ENCODE assay signal across 7 cellular contexts in genomic region chr1:211935448-211935970, GRCh38.
DNase-seq lines count a peak whose midpoint lies in the region; ATAC-seq and FAIRE-seq lines count a peak whose summit lies in the region.

No MANE protein-coding gene starts in this region.

- H3K4me1 Mint-ChIP-seq in activated CD4-positive, alpha-beta T cell treated with anti-CD3 and anti-CD28 coated beads, Interleukin-2, amount 10 ng/mL, durations not matched to agents 7 days and 5 days, result peaks cover 46% of the 10 kb centered on the region

- no peaks in the 10 kb centered on the region for H3K27me3 Mint-ChIP-seq in activated CD4-positive, alpha-beta T cell treated with anti-CD3 and anti-CD28 coated beads, Interleukin-2, amount 10 ng/mL, durations not matched to agents 7 days and 5 days

- CTCF ChIA-PET in activated CD4-positive, alpha-beta T cell treated with anti-CD3 and anti-CD28 coated beads, Interleukin-2, amount 10 ng/mL, durations not matched to agents 7 days and 5 days (lab: Charles Lee), result no interaction called here

- H3K9me3 Mint-ChIP-seq in activated CD4-positive, alpha-beta T cell treated with anti-CD3 and anti-CD28 coated beads, Interleukin-2, amount 10 ng/mL, durations not matched to agents 7 days and 5 days, result no peaks in the 10 kb centered on the region

- POLR2A ChIA-PET in activated CD4-positive, alpha-beta T cell treated with anti-CD3 and anti-CD28 coated beads, Interleukin-2, amount 10 ng/mL, durations not matched to agents 7 days and 5 days (lab: Charles Lee), result no interaction called here

- no peak overlapping the region for H3K27ac Mint-ChIP-seq in activated CD4-positive, alpha-beta T cell treated with anti-CD3 and anti-CD28 coated beads, Interleukin-2, amount 10 ng/mL, durations not matched to agents 7 days and 5 days

- H3K36me3 Mint-ChIP-seq in activated CD4-positive, alpha-beta T cell treated with anti-CD3 and anti-CD28 coated beads, Interleukin-2, amount 10 ng/mL, durations not matched to agents 7 days and 5 days (ENCODE audit: low read depth), result peaks cover 12% of the 10 kb centered on the region

- ATAC-seq in HG02798 (IDR thresholded peaks at IDR 0.05; ENCODE audit: poor library complexity, unreplicated experiment), result peak; percentile 81

- peak; percentile 56 for DNase-seq in GM19239 (ENCODE audit: insufficient read length, low spot score)
- peak; percentile 14 for DNase-seq in activated CD4-positive, alpha-beta T cell treated with anti-CD3 and anti-CD28 coated beads, Interleukin-2, amount 10 ng/mL, durations not matched to agents 7 days and 5 days
- DNase-seq in stimulated activated CD4-positive, alpha-beta T cell treated with anti-CD3 and anti-CD28 coated beads, TNF-alpha, amount 100 ng/mL, for 48 hours (ENCODE audit: low read depth in 3 of 3), result peak; percentile 53 to 79 (median 55)
- DNase-seq in amniotic stem cell (lab: John Stamatoyannopoulos, UW), result no peak
- DNase-seq in RCC 7860 (ENCODE audit: low spot score), result no peak
- DNase-seq in SK-N-DZ (ENCODE audit: low spot score), result no peak

- FAIRE-seq in GM19239 (lab: Jason Lieb, UNC) (peak; percentile 98), RCC 7860 (lab: Jason Lieb, UNC) (no peak)

- H3K4me3 Mint-ChIP-seq in activated CD4-positive, alpha-beta T cell treated with anti-CD3 and anti-CD28 coated beads, Interleukin-2, amount 10 ng/mL, durations not matched to agents 7 days and 5 days, result no peak overlapping the region

Comparison
In these comparisons a context has a peak if more than half of its experiments do, and no peak if none do; other contexts are left out.
1. DNase-seq: peak in GM19239 (single experiment), activated CD4-positive, alpha-beta T cell treated with anti-CD3 and anti-CD28 coated beads, Interleukin-2, amount 10 ng/mL, durations not matched to agents 7 days and 5 days (single experiment) and stimulated activated CD4-positive, alpha-beta T cell treated with anti-CD3 and anti-CD28 coated beads, TNF-alpha, amount 100 ng/mL, for 48 hours (3 of 3); none in amniotic stem cell (single experiment), RCC 7860 (single experiment) and SK-N-DZ (single experiment).